Comparison of ENCODE assay signal across 9 cellular contexts in the genomic region with DNA sequence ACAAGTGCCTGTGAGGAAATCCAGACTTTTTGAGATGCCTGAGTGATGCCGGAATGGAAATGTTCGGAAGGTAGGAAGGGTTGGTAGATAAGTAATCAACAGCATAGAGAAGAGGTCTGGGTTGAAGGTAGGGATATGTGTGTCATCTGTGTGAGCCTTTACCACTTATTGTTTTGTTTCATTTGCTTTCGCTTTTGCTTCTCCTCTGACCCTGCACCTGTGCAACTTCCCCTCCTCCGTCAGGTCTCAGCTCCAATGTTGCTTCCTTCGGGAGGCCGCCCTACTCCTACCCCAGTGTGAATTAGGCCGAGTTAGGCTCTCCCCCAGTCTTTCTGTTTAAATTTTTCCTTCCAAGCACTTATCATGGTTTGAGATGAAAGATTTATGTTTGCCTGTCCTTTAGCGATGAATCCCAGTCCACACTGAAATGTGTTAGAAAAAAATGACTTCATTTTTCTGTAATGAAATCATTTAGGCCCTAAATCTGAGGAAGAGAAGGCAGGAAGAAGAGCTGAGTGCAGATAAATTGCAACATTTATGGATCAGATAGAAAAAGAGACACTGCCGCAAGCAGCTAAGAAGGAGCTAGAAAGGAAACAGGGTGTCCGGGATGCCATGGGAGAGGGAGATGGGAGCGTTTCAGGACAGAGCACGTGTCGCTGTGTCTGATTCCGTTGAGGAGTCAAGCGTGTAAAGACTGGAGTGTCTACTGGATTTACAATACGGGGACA.
A peak's percentile ranks its signal among the peaks of the same experiment; 100 is the strongest.
DNase-seq lines count a peak whose midpoint lies in the region; ATAC-seq and TF ChIP-seq lines count a peak whose summit lies in the region.
"Had no signal": no experiment of that assay in that cellular context is flagged by ENCODE, and none has a peak within 500 bp of the region (broad histone marks: within the 10 kb centered on the region; RNA-seq: fewer than 3 reads in every experiment).

No MANE protein-coding gene starts in this region.

- CTCF ChIA-PET in OCI-LY7 (lab: Charles Lee; ENCODE audit: unreplicated experiment), result no interaction called here

- peaks cover 19% of the 10 kb centered on the region for H3F3A ChIP-seq in GM23248 (ENCODE audit: insufficient read depth)

- H3K4me2 ChIP-seq in GM23248 (ENCODE audit: unreplicated experiment) (peak overlapping the region; percentile 71), OCI-LY7 (ENCODE audit: low read length) (peak overlapping the region; percentile 62)

- POLR2A ChIA-PET in OCI-LY7 (lab: Charles Lee), result interaction anchor here (0.5 to 0.6 kb wide), 3 partner anchors 52 to 1264 kb away, joined by 3 read pairs; no protein-coding TSS in a partner anchor

- peak overlapping the region; percentile 67 for H2AFZ ChIP-seq in GM23248
- peak overlapping the region; percentile 66 for H2AFZ ChIP-seq in OCI-LY7 (ENCODE audit: low read length)

- peak overlapping the region; percentile 40 for H3K4me3 ChIP-seq in GM23248
- peak overlapping the region; percentile 38 for H3K4me3 ChIP-seq in OCI-LY7 (ENCODE audit: low read depth, low read length, poor library complexity, severe bottlenecking)
- H3K4me3 ChIP-seq: SJSA1, thoracic aorta had no signal

- ATAC-seq in GM18858 (IDR thresholded peaks at IDR 0.05; ENCODE audit: unreplicated experiment) (peak; percentile 94), foreskin keratinocyte (no peak)

- H3K27me3 ChIP-seq in GM23248 (replicated peaks; ENCODE audit: insufficient read depth) (no peaks in the 10 kb centered on the region), foreskin keratinocyte (no peaks in the 10 kb centered on the region)
- H3K27me3 ChIP-seq: SJSA1 had no signal

- H3K79me2 ChIP-seq in GM23248 (ENCODE audit: insufficient read depth) (no peaks in the 10 kb centered on the region), OCI-LY7 (ENCODE audit: insufficient read depth, low read depth, low read length) (no peaks in the 10 kb centered on the region)

- no peaks in the 10 kb centered on the region for H3K36me3 ChIP-seq in GM23248 (ENCODE audit: low read depth)
- no peaks in the 10 kb centered on the region for H3K36me3 ChIP-seq in OCI-LY7 (ENCODE audit: insufficient read depth, low read length)
- H3K36me3 ChIP-seq: SJSA1, thoracic aorta had no signal

- H3K9me2 ChIP-seq in GM23248 (ENCODE audit: insufficient read depth), result no peaks in the 10 kb centered on the region
- no peaks in the 10 kb centered on the region for H3K9me2 ChIP-seq in OCI-LY7 (ENCODE audit: insufficient read depth, low read length)

- intact Hi-C loops in OCI-LY7 (cut with micrococcal nuclease; ENCODE audit: unreplicated experiment), result no loop called here

- TF ChIP-seq CTCF in OCI-LY7 (conservative IDR thresholded peaks at IDR 0.05; ENCODE audit: low read length), result no peak
- no peak for TF ChIP-seq CTCF in foreskin keratinocyte (conservative IDR thresholded peaks at IDR 0.05)

- WGBS in GM23248 (ENCODE audit: low coverage in 1 of 2, low lambda C conversion rate in 2 of 2, missing lambda C conversion rate in 2 of 2), 2 experiments, result 29 to 31% methylated on average over 16 of the region's 16 CpGs

- H3K9ac ChIP-seq in GM23248, result no peak overlapping the region; the same call in 1 of the 2 replicates

- H3K9me3 ChIP-seq in GM23248 (ENCODE audit: low read depth) (no peaks in the 10 kb centered on the region), OCI-LY7 (ENCODE audit: low read length) (no peaks in the 10 kb centered on the region)
- H3K9me3 ChIP-seq: SJSA1, thoracic aorta had no signal

- H3K4me1 ChIP-seq in GM23248 (ENCODE audit: insufficient read depth), result peaks cover 28% of the 10 kb centered on the region
- H3K4me1 ChIP-seq in OCI-LY7 (ENCODE audit: insufficient read depth, low read length, poor library complexity, severe bottlenecking), result peaks cover 22% of the 10 kb centered on the region
- peaks cover 8% of the 10 kb centered on the region for H3K4me1 ChIP-seq in foreskin keratinocyte

- DNase-seq in GM23248 (peak; percentile 59), OCI-LY7 (ENCODE audit: low spot score) (peak; percentile 70), left kidney (ENCODE audit: low read depth, low spot score) (peak; percentile 74), NCI-H524 (lab: John Stamatoyannopoulos, UW) (no peak), NCI-H524 treated with DMSO at 0.1 percent for 48 hours (lab: John Stamatoyannopoulos, UW) (no peak), foreskin keratinocyte (no peak)

- H3K27ac ChIP-seq in GM23248, result peak overlapping the region; percentile 19; the same call in 1 of the 2 replicates
- peak overlapping the region; percentile 48 for H3K27ac ChIP-seq in OCI-LY7 (ENCODE audit: low read depth, low read length, poor library complexity, severe bottlenecking)
- no peak overlapping the region for H3K27ac ChIP-seq in foreskin keratinocyte
- H3K27ac ChIP-seq: SJSA1, thoracic aorta had no signal

- BruUV-seq in OCI-LY7 (replicated peaks; lab: Mats Ljungman, UMichigan), result no TSS peak

- no peaks in the 10 kb centered on the region for H4K20me1 ChIP-seq in GM23248 (ENCODE audit: insufficient read depth)
- no peaks in the 10 kb centered on the region for H4K20me1 ChIP-seq in OCI-LY7 (ENCODE audit: insufficient read depth, low read length)

- in situ Hi-C loops in GM23248 (cut with MboI), result no loop called here

Comparison
In these comparisons a context has a peak if more than half of its experiments do, and no peak if none do; other contexts are left out.
1. DNase-seq: peak in GM23248 (single experiment), OCI-LY7 (single experiment) and left kidney (single experiment); none in NCI-H524 (0 of 2), NCI-H524 treated with DMSO at 0.1 percent for 48 hours (single experiment) and foreskin keratinocyte (0 of 2).